In the genomic region with DNA sequence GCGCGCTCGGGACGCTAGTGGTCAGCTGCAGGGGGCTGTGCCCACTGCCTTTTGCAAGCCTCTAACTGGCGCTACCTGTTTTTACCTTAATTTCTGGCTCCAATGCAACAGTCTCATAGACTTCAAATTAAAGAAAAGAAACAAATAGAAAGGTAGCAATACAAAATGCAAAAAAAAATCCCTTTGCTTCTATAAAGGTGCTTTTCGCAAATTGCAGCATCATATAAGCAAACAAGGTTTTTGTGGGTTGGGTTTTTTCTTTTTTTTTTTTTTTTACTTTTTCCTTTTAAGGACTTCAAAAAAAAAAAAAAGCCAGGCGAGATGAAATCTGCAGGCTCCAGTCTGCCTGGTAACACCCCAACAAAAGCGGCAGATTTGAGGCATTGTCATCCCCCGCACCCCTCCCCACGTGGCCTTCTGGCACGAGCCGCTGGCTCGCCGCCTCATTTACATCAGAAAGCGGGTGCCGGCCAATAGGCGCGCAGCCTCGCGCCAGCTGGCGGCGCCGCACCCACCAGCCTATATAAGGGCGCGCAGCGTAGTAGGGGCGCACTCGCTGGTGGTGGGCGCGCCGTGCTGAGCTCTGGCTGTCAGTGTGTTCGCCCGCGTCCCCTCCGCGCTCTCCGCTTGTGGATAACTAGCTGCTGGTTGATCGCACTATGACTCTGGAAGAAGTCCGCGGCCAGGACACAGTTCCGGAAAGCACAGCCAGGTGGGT, we compare ENCODE assay signal across 1 cellular context.
TF ChIP-seq lines count a peak whose summit lies in the region.

A gene with protein sequence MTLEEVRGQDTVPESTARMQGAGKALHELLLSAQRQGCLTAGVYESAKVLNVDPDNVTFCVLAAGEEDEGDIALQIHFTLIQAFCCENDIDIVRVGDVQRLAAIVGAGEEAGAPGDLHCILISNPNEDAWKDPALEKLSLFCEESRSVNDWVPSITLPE (plus strand): TSS at position 550 of the 718 bp plus-strand sequence. CDS start 110 bp downstream, at position 660.

TF ChIP-seq in SK-N-SH treated with all-trans-retinoic acid at 6 μM for 48 hours, 23 proteins besides CTCF, POLR2A, EP300 and RAD21 (continued from another document):
- TF ChIP-seq, protein P1, sequence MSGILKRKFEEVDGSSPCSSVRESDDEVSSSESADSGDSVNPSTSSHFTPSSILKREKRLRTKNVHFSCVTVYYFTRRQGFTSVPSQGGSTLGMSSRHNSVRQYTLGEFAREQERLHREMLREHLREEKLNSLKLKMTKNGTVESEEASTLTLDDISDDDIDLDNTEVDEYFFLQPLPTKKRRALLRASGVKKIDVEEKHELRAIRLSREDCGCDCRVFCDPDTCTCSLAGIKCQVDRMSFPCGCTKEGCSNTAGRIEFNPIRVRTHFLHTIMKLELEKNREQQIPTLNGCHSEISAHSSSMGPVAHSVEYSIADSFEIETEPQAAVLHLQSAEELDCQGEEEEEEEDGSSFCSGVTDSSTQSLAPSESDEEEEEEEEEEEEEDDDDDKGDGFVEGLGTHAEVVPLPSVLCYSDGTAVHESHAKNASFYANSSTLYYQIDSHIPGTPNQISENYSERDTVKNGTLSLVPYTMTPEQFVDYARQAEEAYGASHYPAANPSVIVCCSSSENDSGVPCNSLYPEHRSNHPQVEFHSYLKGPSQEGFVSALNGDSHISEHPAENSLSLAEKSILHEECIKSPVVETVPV (CRISPR knock-in tag; IDR thresholded peaks at IDR 0.05), result no peak
- TF ChIP-seq PPARA (CRISPR knock-in tag; IDR thresholded peaks at IDR 0.05; ENCODE audit: borderline replicate concordance), result no peak
- TF ChIP-seq, protein P2, sequence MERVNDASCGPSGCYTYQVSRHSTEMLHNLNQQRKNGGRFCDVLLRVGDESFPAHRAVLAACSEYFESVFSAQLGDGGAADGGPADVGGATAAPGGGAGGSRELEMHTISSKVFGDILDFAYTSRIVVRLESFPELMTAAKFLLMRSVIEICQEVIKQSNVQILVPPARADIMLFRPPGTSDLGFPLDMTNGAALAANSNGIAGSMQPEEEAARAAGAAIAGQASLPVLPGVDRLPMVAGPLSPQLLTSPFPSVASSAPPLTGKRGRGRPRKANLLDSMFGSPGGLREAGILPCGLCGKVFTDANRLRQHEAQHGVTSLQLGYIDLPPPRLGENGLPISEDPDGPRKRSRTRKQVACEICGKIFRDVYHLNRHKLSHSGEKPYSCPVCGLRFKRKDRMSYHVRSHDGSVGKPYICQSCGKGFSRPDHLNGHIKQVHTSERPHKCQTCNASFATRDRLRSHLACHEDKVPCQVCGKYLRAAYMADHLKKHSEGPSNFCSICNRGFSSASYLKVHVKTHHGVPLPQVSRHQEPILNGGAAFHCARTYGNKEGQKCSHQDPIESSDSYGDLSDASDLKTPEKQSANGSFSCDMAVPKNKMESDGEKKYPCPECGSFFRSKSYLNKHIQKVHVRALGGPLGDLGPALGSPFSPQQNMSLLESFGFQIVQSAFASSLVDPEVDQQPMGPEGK (CRISPR knock-in tag; IDR thresholded peaks at IDR 0.05; ENCODE audit: borderline replicate concordance), result no peak
- no peak for TF ChIP-seq ZFP30 (CRISPR knock-in tag; IDR thresholded peaks at IDR 0.05)
- TF ChIP-seq GLIS3 (CRISPR knock-in tag; IDR thresholded peaks at IDR 0.05), result no peak
- no peak for TF ChIP-seq ZNF8 (CRISPR knock-in tag; IDR thresholded peaks at IDR 0.05)
